In the genomic region with DNA sequence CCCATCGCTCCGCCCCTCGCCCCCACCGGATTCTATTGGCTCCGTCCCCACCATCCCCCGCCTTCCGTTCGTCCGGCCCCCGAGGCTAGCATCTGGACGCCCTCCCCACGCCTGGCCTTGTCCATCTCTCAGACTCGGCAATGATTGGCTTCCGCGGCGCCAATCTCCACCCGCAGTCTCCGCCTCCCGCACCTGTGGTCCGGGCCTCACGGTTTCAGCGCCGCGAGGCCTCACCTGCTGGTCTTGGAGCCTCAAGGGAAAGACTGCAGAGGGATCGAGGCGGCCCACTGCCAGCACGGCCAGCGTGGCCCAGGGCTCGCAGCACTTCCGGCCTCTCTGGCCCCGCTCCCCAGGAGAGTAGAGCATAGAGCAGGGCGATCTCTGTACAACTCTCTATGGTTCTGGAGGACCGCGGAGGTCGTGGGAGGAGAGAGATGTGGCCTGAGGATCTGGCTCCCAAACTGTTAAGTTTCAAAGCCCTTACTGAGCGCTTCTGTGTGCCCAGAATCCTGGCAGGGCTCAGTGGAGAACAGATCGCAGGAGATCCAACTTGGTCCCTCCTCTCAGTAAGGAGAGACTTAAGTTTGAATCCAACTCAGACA, we compare ENCODE assay signal across 8 cellular contexts. TPM values are rescaled to one million over a fixed set of nuclear protein-coding genes. Genes with fewer than 3 reads are reported as not detected.
DNase-seq lines count a peak whose midpoint lies in the region; ATAC-seq lines count a peak whose summit lies in the region.

A gene (minus strand): TSS at position 329 of the 602 bp plus-strand sequence. CDS start 543 bp downstream, outside the sequence.

- H3K9ac ChIP-seq in endocrine pancreas (ENCODE audit: control insufficient read depth, insufficient read depth, low read length): peak within 1 kb of the TSS; percentile 95
- H3K9ac ChIP-seq in mesendoderm (ENCODE audit: low read length): peak within 1 kb of the TSS; percentile 89

- WGBS in mesendoderm (ENCODE audit: extremely low coverage, insufficient coverage, low lambda C conversion rate): no CpG with 5 or more reads among the region's 37 CpGs

- no peaks in the 10 kb centered on the region for H3K36me3 ChIP-seq in CD4-positive, alpha-beta memory T cell (ENCODE audit: insufficient read depth, low read length)
- H3K36me3 ChIP-seq in endocrine pancreas (ENCODE audit: control insufficient read depth, insufficient read depth, low read length): no peaks in the 10 kb centered on the region
- peaks cover 1% of the 10 kb centered on the region for H3K36me3 ChIP-seq in mesendoderm (ENCODE audit: control insufficient read depth, insufficient read depth, low read length)

- peak within 1 kb of the TSS; percentile 31 for H3K18ac ChIP-seq in mesendoderm (ENCODE audit: low read length)

- peak in 4 of 5 donors; percentile 67 to 87 (median 71) for DNase-seq in CD4-positive, alpha-beta memory T cell
- DNase-seq in NCI-H526 (lab: John Stamatoyannopoulos, UW) (peak; percentile 97 to 99), mesendoderm (peak; percentile 99)
- peak; percentile 96 to 97 for DNase-seq in activated CD4-positive, alpha-beta T cell treated with anti-CD3 and anti-CD28 coated beads, Interleukin-2, amount 50 U/mL, for 48 hours
- DNase-seq in stimulated activated CD8-positive, alpha-beta memory T cell treated with anti-CD3 and anti-CD28 coated beads, Interleukin-4, amount 100 ng/mL, for 48 hours: peak; percentile 96

- no peak within 1 kb of the TSS for H2BK15ac ChIP-seq in mesendoderm (replicated peaks; ENCODE audit: low read depth)

- H3K36me3 Mint-ChIP-seq in CD4-positive, alpha-beta memory T cell: peaks cover 4 to 21% of the 10 kb centered on the region in 2 donors

- H3K9me3 Mint-ChIP-seq in CD4-positive, alpha-beta memory T cell: peaks cover 0 to 2% (median 0%) of the 10 kb centered on the region in 8 donors

- peaks cover 28 to 58% (median 41%) of the 10 kb centered on the region in 4 donors for H3K4me1 Mint-ChIP-seq in CD4-positive, alpha-beta memory T cell

- H3K9me3 ChIP-seq in CD4-positive, alpha-beta memory T cell (ENCODE audit: control insufficient read depth in 1 of 2, low read length in 2 of 2): no peaks in the 10 kb centered on the region
- H3K9me3 ChIP-seq in endocrine pancreas (ENCODE audit: control insufficient read depth, low read length): no peaks in the 10 kb centered on the region

- peaks cover 0 to 2% of the 10 kb centered on the region in 2 donors for H3K27me3 Mint-ChIP-seq in CD4-positive, alpha-beta memory T cell

- ATAC-seq in GM19372 (IDR thresholded peaks at IDR 0.05; ENCODE audit: low read depth, unreplicated experiment): peak; percentile 73
- ATAC-seq in HG03469 (IDR thresholded peaks at IDR 0.05; ENCODE audit: unreplicated experiment): peak; percentile 30

- CTCF ChIA-PET in CD4-positive, alpha-beta memory T cell (lab: Charles Lee; ENCODE audit: partially characterized antibody): interaction anchor here (0.6 to 6.0 kb wide), 3 partner anchors 55 to 218 kb away, joined by 3 to 66 read pairs (median 3); no protein-coding TSS in a partner anchor

- peak within 1 kb of the TSS; percentile 70 for H3K23ac ChIP-seq in mesendoderm (ENCODE audit: low read length)

- H3K79me2 ChIP-seq in mesendoderm (ENCODE audit: control insufficient read depth, insufficient read depth, low read length): peaks cover 2% of the 10 kb centered on the region

- H3K4ac ChIP-seq in mesendoderm (ENCODE audit: low read depth, low read length): peak within 1 kb of the TSS; percentile 25

- peak within 1 kb of the TSS; percentile 5 for H4K5ac ChIP-seq in mesendoderm (ENCODE audit: low read length)

- H2BK120ac ChIP-seq in mesendoderm (ENCODE audit: low read depth, low read length): peak within 1 kb of the TSS; percentile 14

- H3K56ac ChIP-seq in mesendoderm (ENCODE audit: low read length): peak within 1 kb of the TSS; percentile 96

- peak within 1 kb of the TSS; percentile 44 for H2BK5ac ChIP-seq in mesendoderm (ENCODE audit: low read length)

- intact Hi-C loops in CD4-positive, alpha-beta memory T cell (cut with micrococcal nuclease): loop anchor here (1.0 to 10.0 kb wide), 4 partner anchors 18 to 271 kb away; a partner anchor contains a TSS

- peaks cover 36% of the 10 kb centered on the region for H3K4me1 ChIP-seq in CD4-positive, alpha-beta memory T cell (ENCODE audit: insufficient read depth, low read length)
- H3K4me1 ChIP-seq in endocrine pancreas (ENCODE audit: control insufficient read depth, insufficient read depth, low read length) (no peaks in the 10 kb centered on the region), mesendoderm (ENCODE audit: control insufficient read depth, low read depth, low read length) (peaks cover 2% of the 10 kb centered on the region)

- peak within 1 kb of the TSS; percentile 43 for H2AK5ac ChIP-seq in mesendoderm (ENCODE audit: low read length)

- H3K4me2 ChIP-seq in mesendoderm (ENCODE audit: low read length): peak within 1 kb of the TSS; percentile 88

- peak within 1 kb of the TSS; percentile 68 for H3K27ac ChIP-seq in CD4-positive, alpha-beta memory T cell (ENCODE audit: low read depth, low read length)
- H3K27ac ChIP-seq in mesendoderm (ENCODE audit: low read depth, low read length): peak within 1 kb of the TSS; percentile 82

- no peaks in the 10 kb centered on the region for H3K27me3 ChIP-seq in CD4-positive, alpha-beta memory T cell (ENCODE audit: insufficient read depth, low read length)
- H3K27me3 ChIP-seq in endocrine pancreas (ENCODE audit: control insufficient read depth, insufficient read depth, low read length) (no peaks in the 10 kb centered on the region), mesendoderm (ENCODE audit: insufficient read depth, low read length, poor library complexity) (no peaks in the 10 kb centered on the region)

- peak within 1 kb of the TSS; percentile 54 to 74 for H3K4me3 ChIP-seq in CD4-positive, alpha-beta memory T cell (ENCODE audit: low read length in 2 of 2)
- peak within 1 kb of the TSS; percentile 47 for H3K4me3 ChIP-seq in endocrine pancreas (ENCODE audit: control insufficient read depth, insufficient read depth, low read length)
- peak within 1 kb of the TSS; percentile 53 for H3K4me3 ChIP-seq in mesendoderm (ENCODE audit: low read length)

- H3K79me1 ChIP-seq in mesendoderm (ENCODE audit: low read length): peaks cover 5% of the 10 kb centered on the region

- POLR2A ChIA-PET in CD4-positive, alpha-beta memory T cell (lab: Charles Lee; ENCODE audit: partially characterized antibody): interaction anchor here (0.7 to 2.2 kb wide), 5 partner anchors 15 to 73 kb away, joined by 3 to 7 read pairs (median 3); no protein-coding TSS in a partner anchor

- H3K4me3 Mint-ChIP-seq in CD4-positive, alpha-beta memory T cell: peak within 1 kb of the TSS; percentile 91 to 97 (median 94)

- H4K8ac ChIP-seq in mesendoderm (ENCODE audit: low read depth, low read length): no peak within 1 kb of the TSS

- peak within 1 kb of the TSS; percentile 89 to 97 (median 94) for H3K27ac Mint-ChIP-seq in CD4-positive, alpha-beta memory T cell

RNA-seq across cellular contexts. Expression of the gene that starts here (rescaled TPM):
- 10 to 100 TPM; 46.6 to 46.9 TPM for total RNA-seq in CD4-positive, alpha-beta memory T cell
- polyA plus RNA-seq in CD4-positive, alpha-beta memory T cell: 10 to 100 TPM; 36.2 to 38.3 TPM
- 41.5 TPM for polyA plus RNA-seq in mesendoderm (2013, experiment 1 of 2)
- 39.9 TPM for polyA plus RNA-seq in mesendoderm (2013, experiment 2 of 2)

Comparison
In these comparisons a context has a peak if more than half of its experiments do, and no peak if none do; other contexts are left out.
1. Peak in every context shown above with its lines: DNase-seq, ATAC-seq, H3K4me3 ChIP-seq and H3K27ac ChIP-seq.